8 cellular contexts compared by ENCODE assay signal in genomic region chr2:112137516-112138142, GRCh38. TPM values are rescaled to one million over a fixed set of nuclear protein-coding genes. Genes with fewer than 3 reads are reported as not detected.
DNase-seq lines count a peak whose midpoint lies in the region; ATAC-seq and TF ChIP-seq lines count a peak whose summit lies in the region.

No MANE protein-coding gene starts in this region.

- peaks cover 45% of the 10 kb centered on the region for H3K27me3 Mint-ChIP-seq in activated CD8-positive, alpha-beta memory T cell treated with anti-CD3 and anti-CD28 coated beads, Interleukin-2, amount 10 ng/mL, durations not matched to agents 7 days and 5 days

- H3K36me3 Mint-ChIP-seq in activated CD8-positive, alpha-beta memory T cell treated with anti-CD3 and anti-CD28 coated beads, Interleukin-2, amount 10 ng/mL, durations not matched to agents 7 days and 5 days: no peaks in the 10 kb centered on the region

- CTCF ChIA-PET in activated CD8-positive, alpha-beta memory T cell treated with anti-CD3 and anti-CD28 coated beads, Interleukin-2, amount 10 ng/mL, durations not matched to agents 7 days and 5 days (lab: Charles Lee): no interaction called here

- no peaks in the 10 kb centered on the region for H3K9me3 ChIP-seq in psoas muscle

- ATAC-seq in activated CD8-positive, alpha-beta memory T cell treated with anti-CD3 and anti-CD28 coated beads, Interleukin-2, amount 10 ng/mL, durations not matched to agents 7 days and 5 days: no peak
- ATAC-seq in Right ventricle myocardium superior (ENCODE audit: poor library complexity): peak; percentile 25
- ATAC-seq in psoas muscle: peak in 2 of 4 donors; percentile 27 to 40
- ATAC-seq in HG03196 (IDR thresholded peaks at IDR 0.05; ENCODE audit: unreplicated experiment): no peak

- WGBS in psoas muscle, 3 donors: 16 to 23% (median 22%) methylated on average over 15 of the region's 15 CpGs

- H3K4me3 Mint-ChIP-seq in activated CD8-positive, alpha-beta memory T cell treated with anti-CD3 and anti-CD28 coated beads, Interleukin-2, amount 10 ng/mL, durations not matched to agents 7 days and 5 days: peak overlapping the region; percentile 6

- TF ChIP-seq CTCF in WI38 (IDR thresholded peaks at IDR 0.05; ENCODE audit: low read depth, low read length) (no peak), psoas muscle (IDR thresholded peaks at IDR 0.05) (no peak)

- H3K27ac Mint-ChIP-seq in activated CD8-positive, alpha-beta memory T cell treated with anti-CD3 and anti-CD28 coated beads, Interleukin-2, amount 10 ng/mL, durations not matched to agents 7 days and 5 days: no peak overlapping the region

- no peak overlapping the region for H3K27ac ChIP-seq in psoas muscle

- H3K36me3 ChIP-seq in psoas muscle (ENCODE audit: insufficient read depth in 1 of 2, low read depth in 1 of 2): no peaks in the 10 kb centered on the region

- peaks cover 1% of the 10 kb centered on the region for H3K4me1 Mint-ChIP-seq in activated CD8-positive, alpha-beta memory T cell treated with anti-CD3 and anti-CD28 coated beads, Interleukin-2, amount 10 ng/mL, durations not matched to agents 7 days and 5 days

- no peaks in the 10 kb centered on the region for H3K4me1 ChIP-seq in psoas muscle

- peaks cover 1% of the 10 kb centered on the region for H3K9me3 Mint-ChIP-seq in activated CD8-positive, alpha-beta memory T cell treated with anti-CD3 and anti-CD28 coated beads, Interleukin-2, amount 10 ng/mL, durations not matched to agents 7 days and 5 days (ENCODE audit: low read depth)

- H3K27me3 ChIP-seq in psoas muscle (ENCODE audit: insufficient read depth in 3 of 3, low read length in 2 of 3): peaks cover 0 to 30% (median 12%) of the 10 kb centered on the region in 3 donors

- intact Hi-C loops in Right ventricle myocardium superior (cut with DNase I): no loop called here
- intact Hi-C loops in psoas muscle (cut with DNase I): no loop called here

- H3K4me3 ChIP-seq in WI38 (ENCODE audit: low read depth, low read length): peak overlapping the region; percentile 65
- H3K4me3 ChIP-seq in psoas muscle: peak overlapping the region; percentile 66

- DNase-seq in activated CD8-positive, alpha-beta memory T cell treated with anti-CD3 and anti-CD28 coated beads, Interleukin-2, amount 10 ng/mL, durations not matched to agents 7 days and 5 days: no peak
- no peak for DNase-seq in activated CD8-positive, alpha-beta memory T cell treated with anti-CD3 and anti-CD28 coated beads, Interleukin-2, amount 50 U/mL, for 48 hours
- DNase-seq in Right ventricle myocardium superior (no peak), psoas muscle (no peak), NCI-H82 (lab: John Stamatoyannopoulos, UW) (no peak)
- DNase-seq in NK-92 treated with Interleukin-12 subunit alpha and Interleukin-12 subunit beta, amount 100 ng/mL, for 24 hours (lab: John Stamatoyannopoulos, UW): no peak

RNA-seq across cellular contexts. Expression of gene FBLN7, which starts 0.6 kb away (rescaled TPM):
- under 1 TPM; 0.26 to 0.63 TPM for total RNA-seq in activated CD8-positive, alpha-beta memory T cell treated with anti-CD3 and anti-CD28 coated beads, Interleukin-2, amount 10 ng/mL, durations not matched to agents 7 days and 5 days
- 0.38 TPM for total RNA-seq in Right ventricle myocardium superior
- total RNA-seq in psoas muscle: 1 to 10 TPM in 1 of 4 donors, under 1 TPM in 3; 0.26 to 1.2 (median 0.80) TPM
- polyA plus RNA-seq in psoas muscle: under 1 TPM; 0.18 to 0.31 (median 0.23) TPM
